9 cellular contexts compared by ENCODE assay signal in genomic region chr1:65395887-65396612, GRCh38. TPM values are rescaled to one million over a fixed set of nuclear protein-coding genes. Genes with fewer than 3 reads are reported as not detected.
DNase-seq lines count a peak whose midpoint lies in the region; ATAC-seq and TF ChIP-seq lines count a peak whose summit lies in the region.
"Had no signal": no experiment of that assay in that cellular context is flagged by ENCODE, and none has a peak within 500 bp of the region (broad histone marks: within the 10 kb centered on the region; RNA-seq: fewer than 3 reads in every experiment).

No MANE protein-coding gene starts in this region.

- no peaks in the 10 kb centered on the region for H3K79me2 ChIP-seq in neural progenitor cell (ENCODE audit: low read depth)

- H3K9ac ChIP-seq in neural progenitor cell = no peak overlapping the region

- POLR2A ChIA-PET in activated CD8-positive, alpha-beta T cell treated with anti-CD3 and anti-CD28 coated beads for 36 hours (lab: Charles Lee) = no interaction called here

- CTCF ChIA-PET in activated CD8-positive, alpha-beta T cell treated with anti-CD3 and anti-CD28 coated beads for 36 hours (lab: Charles Lee) = interaction anchor here (3.3 kb wide), 1 partner anchor 23 kb away, joined by 17 read pairs; the partner anchor contains the start of genes LEPR and LEPROT

- no peaks in the 10 kb centered on the region for H3K9me3 ChIP-seq in neural progenitor cell (ENCODE audit: low read depth)
- H3K9me3 ChIP-seq: tibial nerve had no signal

- H3K27me3 Mint-ChIP-seq in HFFc6 (ENCODE audit: insufficient read depth) (peaks cover 2% of the 10 kb centered on the region; the same call in 1 of the 2 replicates), neural progenitor cell (ENCODE audit: insufficient read depth, low read depth) (peaks cover 2% of the 10 kb centered on the region)
- no peaks in the 10 kb centered on the region for H3K27me3 Mint-ChIP-seq in activated CD8-positive, alpha-beta T cell treated with anti-CD3 and anti-CD28 coated beads for 36 hours

- no peak overlapping the region for H3K4me2 ChIP-seq in neural progenitor cell

- no peaks in the 10 kb centered on the region for H3F3A ChIP-seq in neural progenitor cell (ENCODE audit: low read depth)

- H3K36me3 ChIP-seq in neural progenitor cell = no peaks in the 10 kb centered on the region

- intact Hi-C loops in activated CD8-positive, alpha-beta T cell treated with anti-CD3 and anti-CD28 coated beads for 36 hours (cut with micrococcal nuclease) = no loop called here
- intact Hi-C loops in left cardiac atrium (cut with DNase I) = no loop called here

- H3K9me3 Mint-ChIP-seq in HFFc6 = no peaks in the 10 kb centered on the region
- H3K9me3 Mint-ChIP-seq in activated CD8-positive, alpha-beta T cell treated with anti-CD3 and anti-CD28 coated beads for 36 hours = no peaks in the 10 kb centered on the region
- H3K9me3 Mint-ChIP-seq in neural progenitor cell = no peaks in the 10 kb centered on the region

- no peak overlapping the region for H2AFZ ChIP-seq in neural progenitor cell (replicated peaks)

- ATAC-seq in activated CD8-positive, alpha-beta T cell treated with anti-CD3 and anti-CD28 coated beads for 36 hours = peak; percentile 47
- ATAC-seq in HG03432 (IDR thresholded peaks at IDR 0.05; ENCODE audit: unreplicated experiment) = no peak
- no peak for ATAC-seq in left cardiac atrium
- ATAC-seq in GM19324 (IDR thresholded peaks at IDR 0.05; ENCODE audit: low FRiP score, unreplicated experiment) = no peak

- H3K36me3 Mint-ChIP-seq in HFFc6 (ENCODE audit: low read depth) = peaks cover 30% of the 10 kb centered on the region
- peaks cover 2% of the 10 kb centered on the region for H3K36me3 Mint-ChIP-seq in activated CD8-positive, alpha-beta T cell treated with anti-CD3 and anti-CD28 coated beads for 36 hours (ENCODE audit: low read depth)
- H3K36me3 Mint-ChIP-seq in neural progenitor cell = no peaks in the 10 kb centered on the region

- H3K4me3 Mint-ChIP-seq in HFFc6 (no peak overlapping the region), neural progenitor cell (no peak overlapping the region)
- H3K4me3 Mint-ChIP-seq in activated CD8-positive, alpha-beta T cell treated with anti-CD3 and anti-CD28 coated beads for 36 hours = no peak overlapping the region

- H3K4me3 ChIP-seq in AG10803 (ENCODE audit: low read length) (no peak overlapping the region; the same call in 1 of the 2 replicates), neural progenitor cell (no peak overlapping the region)
- H3K4me3 ChIP-seq: tibial nerve had no signal

- H3K27ac Mint-ChIP-seq in HFFc6 = peak overlapping the region; percentile 45
- H3K27ac Mint-ChIP-seq in activated CD8-positive, alpha-beta T cell treated with anti-CD3 and anti-CD28 coated beads for 36 hours = peak overlapping the region; percentile 44
- H3K27ac Mint-ChIP-seq in neural progenitor cell = no peak overlapping the region

- TF ChIP-seq CTCF in AG10803 (conservative IDR thresholded peaks at IDR 0.05; ENCODE audit: low read length) = no peak
- TF ChIP-seq CTCF in HFFc6 (IDR thresholded peaks at IDR 0.05) = no peak
- TF ChIP-seq CTCF in activated CD8-positive, alpha-beta T cell treated with anti-CD3 and anti-CD28 coated beads for 36 hours (IDR thresholded peaks at IDR 0.05) = no peak
- TF ChIP-seq CTCF in neural progenitor cell (IDR thresholded peaks at IDR 0.05) = no peak

- H3K4me1 Mint-ChIP-seq in HFFc6 (ENCODE audit: low read depth) (peaks cover 36% of the 10 kb centered on the region), neural progenitor cell (no peaks in the 10 kb centered on the region)
- H3K4me1 Mint-ChIP-seq in activated CD8-positive, alpha-beta T cell treated with anti-CD3 and anti-CD28 coated beads for 36 hours (ENCODE audit: low read depth) = peaks cover 46% of the 10 kb centered on the region

- no peaks in the 10 kb centered on the region for H3K27me3 ChIP-seq in neural progenitor cell
- H3K27me3 ChIP-seq: tibial nerve had no signal

- DNase-seq in AG10803 (ENCODE audit: low read depth) (peak; percentile 88), HFFc6 (peak; percentile 57), kidney glomerular epithelial cell (lab: John Stamatoyannopoulos, UW) (peak; percentile 55), neural progenitor cell (ENCODE audit: low spot score) (no peak), left cardiac atrium (no peak)
- no peak for DNase-seq in activated CD8-positive, alpha-beta T cell treated with anti-CD3 and anti-CD28 coated beads for 36 hours

- no peaks in the 10 kb centered on the region for H4K20me1 ChIP-seq in neural progenitor cell (ENCODE audit: low read depth)

- no peak overlapping the region for H3K27ac ChIP-seq in neural progenitor cell
- H3K27ac ChIP-seq: tibial nerve had no signal

- no peaks in the 10 kb centered on the region for H3K4me1 ChIP-seq in neural progenitor cell
- H3K4me1 ChIP-seq: tibial nerve had no signal

RNA-seq across cellular contexts. Expression of gene LEPR, which starts 24.4 kb away (rescaled TPM):
- total RNA-seq in HFFc6 (2021; fragmentation: NEBNext Ultra II Directional; extraction: Animal tissue kit (Norgen Biotek cat#: 25700)) = 10 to 100 TPM; 13.5 to 24.8 (median 15.4) TPM
- 1 to 10 TPM; 3.0 TPM for total RNA-seq in activated CD8-positive, alpha-beta T cell treated with anti-CD3 and anti-CD28 coated beads for 36 hours
- total RNA-seq in neural progenitor cell (ENCODE audit: low replicate concordance) = 11.4 and 15.2 TPM in 2 replicates
- total RNA-seq in left cardiac atrium = 10 to 100 TPM in 1 of 2 donors, 1 to 10 TPM in 1; 7.0 to 29.5 TPM

RNA-seq across cellular contexts. Expression of gene LEPROT, which starts 24.4 kb away (rescaled TPM):
- total RNA-seq in HFFc6 (2021; fragmentation: NEBNext Ultra II Directional; extraction: Animal tissue kit (Norgen Biotek cat#: 25700)) = 100 to 1,000 TPM; 100 to 124 (median 108) TPM
- 10 to 100 TPM; 11.3 to 12.6 TPM for total RNA-seq in activated CD8-positive, alpha-beta T cell treated with anti-CD3 and anti-CD28 coated beads for 36 hours
- total RNA-seq in neural progenitor cell (ENCODE audit: low replicate concordance) (44.3 and 49.2 TPM in 2 replicates), left cardiac atrium (10 to 100 TPM; 55.0 to 57.5 TPM)

Comparison
In these comparisons a context has a peak if more than half of its experiments do, and no peak if none do; other contexts are left out.
1. DNase-seq: peak in AG10803 (single experiment), HFFc6 (single experiment) and kidney glomerular epithelial cell (single experiment); none in activated CD8-positive, alpha-beta T cell treated with anti-CD3 and anti-CD28 coated beads for 36 hours (single experiment), neural progenitor cell (single experiment) and left cardiac atrium (single experiment).